In genomic region chr21:37673801-37674575, GRCh38 we compare ENCODE assay signal across 22 cellular contexts.
"Had no signal": no experiment of that assay in that cellular context is flagged by ENCODE, and none has a peak within 500 bp of the region (broad histone marks: within the 10 kb centered on the region; RNA-seq: fewer than 3 reads in every experiment).

No MANE protein-coding gene starts in this region.

- H2AFZ ChIP-seq: parathyroid adenoma had no signal

- ATAC-seq: esophagus mucosa, left ventricle myocardium superior had no signal

- H3K4me1 ChIP-seq: parathyroid adenoma had no signal

- H3K9me3 ChIP-seq: right lobe of liver, vagina had no signal

- DNase-seq: activated CD4-positive, alpha-beta T cell treated with anti-CD3 and anti-CD28 coated beads, Interleukin-2, amount 50 U/mL, for 48 hours; activated CD8-positive, alpha-beta memory T cell treated with anti-CD3 and anti-CD28 coated beads, Interleukin-2, amount 50 U/mL, for 48 hours; activated naive CD4-positive, alpha-beta T cell treated with Interleukin-2 at 50 U/mL for 16 hours; activated naive CD8-positive, alpha-beta T cell treated with anti-CD3 and anti-CD28 coated beads, Interleukin-2, amount 10 ng/mL, durations not matched to agents 7 days and 5 days; activated T-cell treated with anti-CD3 and anti-CD28 coated beads, Interleukin-2, amount 50 U/mL, for 4 hours; amygdala; effector CD4-positive, alpha-beta T cell; foreskin melanocyte; immature natural killer cell; left ventricle myocardium superior; naive B cell; nucleus accumbens; right lobe of liver; small intestine; stimulated activated CD8-positive, alpha-beta memory T cell treated with anti-CD3 and anti-CD28 coated beads, Interleukin-4, amount 100 ng/mL, for 48 hours; stimulated activated naive B cell treated with anti-CD40 and anti-IgM and Interleukin-4, amounts not matched to agents 10 μg/mL and 1 μg/mL and 100 μg/mL, for 72 hours had no signal

- H3K27ac ChIP-seq: parathyroid adenoma, right lobe of liver, vagina had no signal

- H3K4me3 Mint-ChIP-seq: activated naive CD8-positive, alpha-beta T cell treated with anti-CD3 and anti-CD28 coated beads, Interleukin-2, amount 10 ng/mL, durations not matched to agents 7 days and 5 days; activated T-cell treated with anti-CD3 and anti-CD28 coated beads, Interleukin-2, amount 50 U/mL, for 4 hours; dendritic cell treated with granulocyte-macrophage colony-stimulating factor and Interleukin-4, amounts not matched to agents 40 ng/mL and 50 ng/mL, for 4 days; immature natural killer cell; naive B cell; stimulated activated naive B cell treated with anti-CD40 and anti-IgM and Interleukin-4, amounts not matched to agents 10 μg/mL and 1 μg/mL and 100 μg/mL, for 72 hours; type B pancreatic cell; WTC11 had no signal

- H3K9ac ChIP-seq: parathyroid adenoma had no signal

- H3K4me1 Mint-ChIP-seq: activated naive CD8-positive, alpha-beta T cell treated with anti-CD3 and anti-CD28 coated beads, Interleukin-2, amount 10 ng/mL, durations not matched to agents 7 days and 5 days; immature natural killer cell; naive B cell; stimulated activated naive B cell treated with anti-CD40 and anti-IgM and Interleukin-4, amounts not matched to agents 10 μg/mL and 1 μg/mL and 100 μg/mL, for 72 hours had no signal

- H3K27ac Mint-ChIP-seq: activated naive CD8-positive, alpha-beta T cell treated with anti-CD3 and anti-CD28 coated beads, Interleukin-2, amount 10 ng/mL, durations not matched to agents 7 days and 5 days; dendritic cell treated with granulocyte-macrophage colony-stimulating factor and Interleukin-4, amounts not matched to agents 40 ng/mL and 50 ng/mL, for 4 days; immature natural killer cell; naive B cell; stimulated activated naive B cell treated with anti-CD40 and anti-IgM and Interleukin-4, amounts not matched to agents 10 μg/mL and 1 μg/mL and 100 μg/mL, for 72 hours; type B pancreatic cell had no signal

- H3K79me2 ChIP-seq: parathyroid adenoma had no signal

- H3K36me3 Mint-ChIP-seq: activated naive CD8-positive, alpha-beta T cell treated with anti-CD3 and anti-CD28 coated beads, Interleukin-2, amount 10 ng/mL, durations not matched to agents 7 days and 5 days; immature natural killer cell; naive B cell; stimulated activated naive B cell treated with anti-CD40 and anti-IgM and Interleukin-4, amounts not matched to agents 10 μg/mL and 1 μg/mL and 100 μg/mL, for 72 hours; type B pancreatic cell had no signal

- H3K4me3 ChIP-seq: right lobe of liver, vagina had no signal

- H3K36me3 ChIP-seq: right lobe of liver, vagina had no signal

- H3K27me3 ChIP-seq: right lobe of liver, vagina had no signal

- H3K9me3 Mint-ChIP-seq: activated naive CD8-positive, alpha-beta T cell treated with anti-CD3 and anti-CD28 coated beads, Interleukin-2, amount 10 ng/mL, durations not matched to agents 7 days and 5 days; activated T-cell treated with anti-CD3 and anti-CD28 coated beads, Interleukin-2, amount 50 U/mL, for 4 hours; dendritic cell treated with granulocyte-macrophage colony-stimulating factor and Interleukin-4, amounts not matched to agents 40 ng/mL and 50 ng/mL, for 4 days; immature natural killer cell had no signal
